In the genomic region with DNA sequence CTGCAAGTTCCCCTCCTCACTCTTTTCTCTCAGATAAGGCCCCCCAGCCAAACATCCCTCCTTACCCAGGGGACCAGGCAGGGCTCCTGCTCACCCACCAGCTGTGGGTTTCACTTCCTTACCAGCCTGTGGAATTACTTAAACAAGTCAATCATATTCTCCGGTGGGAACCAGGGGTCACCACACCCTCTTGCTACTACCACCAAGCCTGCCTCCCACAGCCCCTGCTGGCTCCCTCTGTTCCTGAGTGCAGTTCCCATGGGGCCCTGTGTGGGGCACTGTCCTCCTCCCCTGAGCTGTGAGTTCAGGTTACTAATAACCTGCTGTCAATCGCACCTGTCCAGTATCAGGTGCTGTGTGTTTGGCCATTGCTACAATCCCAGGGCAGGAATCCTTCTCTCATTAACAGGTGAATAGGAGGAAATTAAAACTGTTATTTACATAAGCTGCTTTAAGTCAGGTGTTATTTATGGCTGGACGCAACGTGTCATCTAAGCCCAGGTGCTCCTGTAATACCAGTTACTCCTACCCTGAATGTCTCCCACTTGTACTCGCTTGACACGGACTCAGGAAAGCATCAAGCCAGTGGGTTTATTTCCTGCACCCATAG, we compare ENCODE assay signal across 9 cellular contexts. TPM values are rescaled to one million over a fixed set of nuclear protein-coding genes. Genes with fewer than 3 reads are reported as not detected.
DNase-seq lines count a peak whose midpoint lies in the region; ATAC-seq and TF ChIP-seq lines count a peak whose summit lies in the region.
"Had no signal": no experiment of that assay in that cellular context is flagged by ENCODE, and none has a peak within 500 bp of the region (broad histone marks: within the 10 kb centered on the region; RNA-seq: fewer than 3 reads in every experiment).

No MANE protein-coding gene starts in this region.

- no peaks in the 10 kb centered on the region for H3K27me3 ChIP-seq in KMS-11 (ENCODE audit: insufficient read depth, low read depth)
- H3K27me3 ChIP-seq in aorta (ENCODE audit: control insufficient read depth in 1 of 2, insufficient read depth in 2 of 2, low read length in 1 of 2): no peaks in the 10 kb centered on the region

- H3K4me3 Mint-ChIP-seq in MCF 10A (ENCODE audit: unreplicated experiment): no peak overlapping the region
- peak overlapping the region; percentile 45 for H3K4me3 Mint-ChIP-seq in memory B cell
- H3K4me3 Mint-ChIP-seq: activated naive CD8-positive, alpha-beta T cell had no signal

- H3K27ac Mint-ChIP-seq in MCF 10A (ENCODE audit: low read depth, unreplicated experiment) (no peak overlapping the region), memory B cell (peak overlapping the region; percentile 39)
- H3K27ac Mint-ChIP-seq: activated naive CD8-positive, alpha-beta T cell had no signal

- H2AFZ ChIP-seq in KMS-11 (ENCODE audit: low read depth): no peak overlapping the region

- WGBS in aorta, 2 donors: 70 to 79% methylated on average over 6 of the region's 6 CpGs

- H3K27ac ChIP-seq in KMS-11 (no peak overlapping the region), aorta (ENCODE audit: low read depth in 1 of 2, low read length in 2 of 2) (no peak overlapping the region)

- TF ChIP-seq CTCF in GM12873 (IDR thresholded peaks at IDR 0.05; ENCODE audit: insufficient read depth, low read depth, low read length, missing control alignments): peak; percentile 93
- TF ChIP-seq CTCF in KMS-11 (conservative IDR thresholded peaks at IDR 0.05; ENCODE audit: low read depth, low read length): peak; percentile 97
- TF ChIP-seq CTCF in MCF 10A (IDR thresholded peaks at IDR 0.05; ENCODE audit: unreplicated experiment): peak; percentile 100

- CTCF ChIA-PET in MCF 10A (lab: Yijun Ruan, JAX): interaction anchor here (0.5 to 27.3 kb wide), 59 partner anchors 7 to 1248 kb away, joined by 3 to 712 read pairs (median 4); a partner anchor contains a TSS

- no peaks in the 10 kb centered on the region for H3K9me3 ChIP-seq in aorta (ENCODE audit: control insufficient read depth, low read length)

- H3K79me2 ChIP-seq in KMS-11 (ENCODE audit: insufficient read depth, low read depth): no peaks in the 10 kb centered on the region

- peak; percentile 83 for DNase-seq in RPMI8226
- peak; percentile 85 for DNase-seq in MCF 10A (ENCODE audit: unreplicated experiment)
- DNase-seq in memory B cell (ENCODE audit: low spot score in 2 of 2): peak; percentile 65 to 69
- peak; percentile 48 to 79 for DNase-seq in aorta
- DNase-seq in cortex of kidney (lab: John Stamatoyannopoulos, UW): no peak

- peaks cover 7% of the 10 kb centered on the region for H3K4me1 Mint-ChIP-seq in MCF 10A (ENCODE audit: insufficient read depth, unreplicated experiment)
- peaks cover 38% of the 10 kb centered on the region for H3K4me1 Mint-ChIP-seq in memory B cell

- H3K27me3 Mint-ChIP-seq in MCF 10A (ENCODE audit: insufficient read depth, unreplicated experiment): peaks cover 15% of the 10 kb centered on the region
- H3K27me3 Mint-ChIP-seq in memory B cell: peaks cover 2% of the 10 kb centered on the region
- H3K27me3 Mint-ChIP-seq: activated naive CD8-positive, alpha-beta T cell had no signal

- H3K9me3 Mint-ChIP-seq in MCF 10A (ENCODE audit: unreplicated experiment) (no peaks in the 10 kb centered on the region), memory B cell (no peaks in the 10 kb centered on the region)

- intact Hi-C loops in MCF 10A (cut with micrococcal nuclease): loop anchor here (1.0 kb wide), 2 partner anchors 291 to 364 kb away; no protein-coding TSS in a partner anchor
- intact Hi-C loops in aorta (cut with DNase I): loop anchor here (5.0 to 10.0 kb wide), 2 partner anchors 64 to 171 kb away; a partner anchor contains a TSS

- H3K4me3 ChIP-seq in KMS-11 (IDR thresholded peaks at IDR 0.05; ENCODE audit: insufficient read depth, low read depth, low read length): no peak overlapping the region
- H3K4me3 ChIP-seq in aorta (ENCODE audit: low read length in 2 of 2): no peak overlapping the region

- ATAC-seq in GM21737 (IDR thresholded peaks at IDR 0.05; ENCODE audit: unreplicated experiment) (peak; percentile 73), memory B cell (ENCODE audit: low read depth) (peak; percentile 83), aorta (ENCODE audit: low FRiP score) (peak; percentile 42)

- BruUV-seq in MCF 10A (replicated peaks; lab: Mats Ljungman, UMichigan): no TSS peak

- POLR2A ChIA-PET in MCF 10A (lab: Yijun Ruan, JAX): interaction anchor here (0.6 to 5.2 kb wide), 17 partner anchors 13 to 582 kb away, joined by 3 to 27 read pairs (median 4); a partner anchor contains a TSS

- H3K36me3 ChIP-seq in KMS-11 (ENCODE audit: insufficient read depth) (no peaks in the 10 kb centered on the region), aorta (ENCODE audit: control insufficient read depth in 1 of 2, insufficient read depth in 2 of 2, low read length in 1 of 2) (no peaks in the 10 kb centered on the region)

- no peaks in the 10 kb centered on the region for H3K4me1 ChIP-seq in KMS-11 (ENCODE audit: low read depth, poor library complexity, severe bottlenecking)
- peaks cover 0 to 2% of the 10 kb centered on the region in 2 donors for H3K4me1 ChIP-seq in aorta (ENCODE audit: control insufficient read depth in 1 of 2, insufficient read depth in 2 of 2, low read length in 2 of 2)

- H3K36me3 Mint-ChIP-seq in MCF 10A (ENCODE audit: insufficient read depth, unreplicated experiment): peaks cover 5% of the 10 kb centered on the region
- H3K36me3 Mint-ChIP-seq in memory B cell: no peaks in the 10 kb centered on the region
- H3K36me3 Mint-ChIP-seq: activated naive CD8-positive, alpha-beta T cell had no signal

- no peak overlapping the region for H3K9ac ChIP-seq in KMS-11

- H3K4me2 ChIP-seq in KMS-11: no peak overlapping the region

- H4K20me1 ChIP-seq in KMS-11 (ENCODE audit: insufficient read depth): no peaks in the 10 kb centered on the region

RNA-seq across cellular contexts. Expression of a gene that starts 53.1 kb away (rescaled TPM):
- total RNA-seq in MCF 10A (2022) (98.5 and 106 TPM in 2 replicates), aorta (10 to 100 TPM; 42.2 to 48.4 TPM)
- 10 to 100 TPM in 1 of 2 donors, 1 to 10 TPM in 1; 8.5 to 16.2 TPM for polyA plus RNA-seq in aorta
